In the genomic region with DNA sequence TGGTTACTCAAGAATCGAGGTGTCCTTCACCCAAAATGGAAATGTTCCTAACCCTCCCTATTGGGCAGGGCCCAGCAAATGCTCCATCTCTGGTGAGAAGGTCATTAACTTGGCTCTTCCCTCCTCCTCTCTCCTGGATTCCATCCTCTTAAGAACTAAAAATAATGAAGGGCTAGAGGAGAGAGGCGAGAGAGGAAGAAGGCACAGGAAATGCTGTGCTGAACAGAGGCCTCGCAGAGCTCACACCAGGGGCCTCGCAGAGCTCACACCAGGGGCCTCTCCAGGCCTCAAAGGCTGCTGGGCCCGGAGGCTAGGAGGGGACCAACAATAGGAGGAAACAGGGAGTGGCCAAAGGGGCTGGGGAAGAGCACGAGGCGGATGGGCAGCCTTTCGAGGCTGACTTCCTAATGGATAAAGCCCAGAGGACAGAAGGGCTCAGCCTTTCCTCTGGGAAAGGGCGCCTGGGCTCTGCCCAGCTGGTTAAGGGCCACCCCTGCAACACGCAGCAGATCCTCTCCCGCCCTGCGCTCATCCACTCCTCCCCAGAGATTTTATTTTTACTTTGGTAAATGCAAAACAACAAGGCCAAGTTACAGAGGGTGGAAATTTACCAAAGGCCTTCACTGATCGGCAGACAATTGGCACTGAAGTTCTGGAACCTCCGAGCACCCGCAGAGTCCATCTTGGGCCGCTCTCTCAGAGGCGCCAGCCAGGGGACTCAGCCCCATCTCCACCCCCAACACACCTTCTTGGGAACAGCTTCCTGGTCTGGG, we compare ENCODE assay signal across 10 cellular contexts.
DNase-seq lines count a peak whose midpoint lies in the region; FAIRE-seq and TF ChIP-seq lines count a peak whose summit lies in the region.
"Had no signal": no experiment of that assay in that cellular context is flagged by ENCODE, and none has a peak within 500 bp of the region (broad histone marks: within the 10 kb centered on the region; RNA-seq: fewer than 3 reads in every experiment).

No MANE protein-coding gene starts in this region.

- H3K9me3 ChIP-seq in adrenal gland (replicated peaks in 1 of 3) (no peaks in the 10 kb centered on the region), mesenchymal stem cell (ENCODE audit: control insufficient read depth, low read length) (no peaks in the 10 kb centered on the region)

- H3K36me3 Mint-ChIP-seq in activated naive CD4-positive, alpha-beta T cell treated with anti-CD3 and anti-CD28 coated beads for 36 hours (ENCODE audit: low read depth), result peaks cover 8% of the 10 kb centered on the region
- no peaks in the 10 kb centered on the region for H3K36me3 Mint-ChIP-seq in type B pancreatic cell

- H3K23ac ChIP-seq in mesenchymal stem cell (ENCODE audit: low read length in 2 of 2), result no peak overlapping the region

- no peaks in the 10 kb centered on the region for H3K36me3 ChIP-seq in adrenal gland (replicated peaks in 1 of 2)
- no peaks in the 10 kb centered on the region for H3K36me3 ChIP-seq in mesenchymal stem cell (ENCODE audit: control insufficient read depth in 1 of 2, insufficient read depth in 2 of 2, low read depth in 1 of 2, low read length in 2 of 2)

- H4K8ac ChIP-seq in mesenchymal stem cell (ENCODE audit: low read length), result peak overlapping the region; percentile 96

- H4K91ac ChIP-seq in mesenchymal stem cell (ENCODE audit: low read length), result peak overlapping the region; percentile 84

- H3K27me3 Mint-ChIP-seq in activated naive CD4-positive, alpha-beta T cell treated with anti-CD3 and anti-CD28 coated beads for 36 hours (ENCODE audit: low read depth), result no peaks in the 10 kb centered on the region
- H3K27me3 Mint-ChIP-seq in type B pancreatic cell, result no peaks in the 10 kb centered on the region

- H3K4me1 Mint-ChIP-seq in activated naive CD4-positive, alpha-beta T cell treated with anti-CD3 and anti-CD28 coated beads for 36 hours (ENCODE audit: low read depth), result peaks cover 100% of the 10 kb centered on the region
- peaks cover 78% of the 10 kb centered on the region for H3K4me1 Mint-ChIP-seq in type B pancreatic cell (ENCODE audit: unreplicated experiment)

- H2BK15ac ChIP-seq in mesenchymal stem cell (ENCODE audit: low read depth, poor library complexity, severe bottlenecking), result peak overlapping the region; percentile 12

- H3K4me2 ChIP-seq in mesenchymal stem cell (ENCODE audit: low read length, poor library complexity, severe bottlenecking), result no peak overlapping the region

- H3K27ac ChIP-seq in adrenal gland (peak overlapping the region in 4 of 5 donors; percentile 31 to 86 (median 82)), mesenchymal stem cell (ENCODE audit: low read length, poor library complexity, severe bottlenecking) (no peak overlapping the region), RWPE1 (no peak overlapping the region)
- H3K27ac ChIP-seq: C4-2B had no signal

- H3K27me3 ChIP-seq in adrenal gland (no peaks in the 10 kb centered on the region), mesenchymal stem cell (ENCODE audit: control insufficient read depth in 1 of 2, insufficient read depth in 1 of 2, low read length in 2 of 2) (no peaks in the 10 kb centered on the region)

- H3K4me1 ChIP-seq in adrenal gland (replicated peaks in 1 of 2) (peaks cover 35 to 68% of the 10 kb centered on the region in 2 donors), mesenchymal stem cell (ENCODE audit: control insufficient read depth, insufficient read depth, low read depth, low read length) (peaks cover 50% of the 10 kb centered on the region)

- H3K4me3 Mint-ChIP-seq in activated naive CD4-positive, alpha-beta T cell treated with anti-CD3 and anti-CD28 coated beads for 36 hours, result peak overlapping the region; percentile 28
- peak overlapping the region; percentile 22 for H3K4me3 Mint-ChIP-seq in type B pancreatic cell

- peak overlapping the region; percentile 33 to 80 for H2BK12ac ChIP-seq in mesenchymal stem cell (ENCODE audit: low read length in 2 of 2)

- H3K14ac ChIP-seq in mesenchymal stem cell (ENCODE audit: low read length in 2 of 2), result peak overlapping the region in 1 of 2 experiments; percentile 39

- H3K9me3 Mint-ChIP-seq in activated naive CD4-positive, alpha-beta T cell treated with anti-CD3 and anti-CD28 coated beads for 36 hours, result no peaks in the 10 kb centered on the region
- no peaks in the 10 kb centered on the region for H3K9me3 Mint-ChIP-seq in type B pancreatic cell

- H2AFZ ChIP-seq in mesenchymal stem cell (ENCODE audit: low read depth, low read length), result no peak overlapping the region

- POLR2A ChIA-PET in RWPE1 (lab: Yijun Ruan, JAX; ENCODE audit: low non-redundant PET), result no interaction called here

- H2BK120ac ChIP-seq in mesenchymal stem cell (ENCODE audit: low read depth, low read length), result peak overlapping the region; percentile 55

- H3K27ac Mint-ChIP-seq in activated naive CD4-positive, alpha-beta T cell treated with anti-CD3 and anti-CD28 coated beads for 36 hours, result peak overlapping the region; percentile 91
- H3K27ac Mint-ChIP-seq in type B pancreatic cell, result peak overlapping the region; percentile 72

- FAIRE-seq in frontal cortex (lab: Jason Lieb, UNC), result no peak

- CTCF ChIA-PET in activated naive CD4-positive, alpha-beta T cell treated with anti-CD3 and anti-CD28 coated beads for 36 hours (lab: Charles Lee), result interaction anchor here (0.6 to 2.4 kb wide), 15 partner anchors 7 to 168 kb away, joined by 3 to 10 read pairs (median 3); no protein-coding TSS in a partner anchor
- CTCF ChIA-PET in RWPE1 (lab: Yijun Ruan, JAX), result interaction anchor here (0.7 to 2.8 kb wide), 2 partner anchors 9 to 100 kb away, joined by 3 to 8 read pairs; no protein-coding TSS in a partner anchor

- TF ChIP-seq CTCF in adrenal gland (IDR thresholded peaks at IDR 0.05), result no peak
- TF ChIP-seq CTCF in type B pancreatic cell (conservative IDR thresholded peaks at IDR 0.05), result no peak
- TF ChIP-seq CTCF in RWPE1 (conservative IDR thresholded peaks at IDR 0.05; ENCODE audit: low read depth), result no peak

- TF ChIP-seq POLR2A in adrenal gland (IDR thresholded peaks at IDR 0.05), result peak in 1 of 2 donors; percentile 17

- 55 to 59% (median 58%) methylated on average over 17 of the region's 17 CpGs for WGBS in adrenal gland, 4 donors
- 66% methylated on average over 17 of the region's 17 CpGs for WGBS in mesenchymal stem cell

- H2AK5ac ChIP-seq in mesenchymal stem cell (ENCODE audit: low read length, severe bottlenecking), result peak overlapping the region; percentile 49

- H3K4me3 ChIP-seq in adrenal gland (no peak overlapping the region), mesenchymal stem cell (ENCODE audit: insufficient read depth in 1 of 2, low read depth in 1 of 2, low read length in 2 of 2) (no peak overlapping the region)

- H2BK5ac ChIP-seq in mesenchymal stem cell (ENCODE audit: low read depth, low read length, poor library complexity, severe bottlenecking), result no peak overlapping the region

- DNase-seq in activated naive CD4-positive, alpha-beta T cell treated with anti-CD3 and anti-CD28 coated beads for 36 hours, result no peak
- DNase-seq in activated naive CD4-positive, alpha-beta T cell treated with Interleukin-2 at 50 U/mL for 16 hours, result no peak
- peak in 2 of 7 donors; percentile 43 to 54 for DNase-seq in adrenal gland
- no peak for DNase-seq in mesenchymal stem cell
- no peak for DNase-seq in type B pancreatic cell (ENCODE audit: extremely low spot score, unreplicated experiment)
- DNase-seq in frontal cortex (ENCODE audit: low spot score in 2 of 2), result no peak
- DNase-seq in germinal center (ENCODE audit: low spot score), result no peak
- no peak for DNase-seq in RWPE1 (ENCODE audit: low spot score)
- DNase-seq: activated CD8-positive, alpha-beta memory T cell treated with anti-CD3 and anti-CD28 coated beads, Interleukin-2, amount 50 U/mL, for 4 hours had no signal

- peaks cover 30% of the 10 kb centered on the region for H3K79me1 ChIP-seq in mesenchymal stem cell (replicated peaks; ENCODE audit: low read length, poor library complexity, severe bottlenecking)

- peak overlapping the region; percentile 25 for H3K9ac ChIP-seq in mesenchymal stem cell (ENCODE audit: low read length)

- H3K4ac ChIP-seq in mesenchymal stem cell (ENCODE audit: low read depth in 1 of 2, low read length in 2 of 2), result peak overlapping the region; percentile 58 to 84

- intact Hi-C loops in activated naive CD4-positive, alpha-beta T cell treated with anti-CD3 and anti-CD28 coated beads for 36 hours (cut with micrococcal nuclease), result no loop called here
- intact Hi-C loops in adrenal gland (cut with DNase I), result no loop called here

- H3K18ac ChIP-seq in mesenchymal stem cell (ENCODE audit: low read depth in 1 of 2, low read length in 2 of 2), result peak overlapping the region; percentile 84 to 86

Comparison
In these comparisons a context has a peak if more than half of its experiments do, and no peak if none do; other contexts are left out.
1. H3K27ac ChIP-seq: peak in adrenal gland (4 of 5); none in mesenchymal stem cell (single experiment) and RWPE1 (single experiment).